ENCODE assay signal across 1 cellular context in the genomic region with DNA sequence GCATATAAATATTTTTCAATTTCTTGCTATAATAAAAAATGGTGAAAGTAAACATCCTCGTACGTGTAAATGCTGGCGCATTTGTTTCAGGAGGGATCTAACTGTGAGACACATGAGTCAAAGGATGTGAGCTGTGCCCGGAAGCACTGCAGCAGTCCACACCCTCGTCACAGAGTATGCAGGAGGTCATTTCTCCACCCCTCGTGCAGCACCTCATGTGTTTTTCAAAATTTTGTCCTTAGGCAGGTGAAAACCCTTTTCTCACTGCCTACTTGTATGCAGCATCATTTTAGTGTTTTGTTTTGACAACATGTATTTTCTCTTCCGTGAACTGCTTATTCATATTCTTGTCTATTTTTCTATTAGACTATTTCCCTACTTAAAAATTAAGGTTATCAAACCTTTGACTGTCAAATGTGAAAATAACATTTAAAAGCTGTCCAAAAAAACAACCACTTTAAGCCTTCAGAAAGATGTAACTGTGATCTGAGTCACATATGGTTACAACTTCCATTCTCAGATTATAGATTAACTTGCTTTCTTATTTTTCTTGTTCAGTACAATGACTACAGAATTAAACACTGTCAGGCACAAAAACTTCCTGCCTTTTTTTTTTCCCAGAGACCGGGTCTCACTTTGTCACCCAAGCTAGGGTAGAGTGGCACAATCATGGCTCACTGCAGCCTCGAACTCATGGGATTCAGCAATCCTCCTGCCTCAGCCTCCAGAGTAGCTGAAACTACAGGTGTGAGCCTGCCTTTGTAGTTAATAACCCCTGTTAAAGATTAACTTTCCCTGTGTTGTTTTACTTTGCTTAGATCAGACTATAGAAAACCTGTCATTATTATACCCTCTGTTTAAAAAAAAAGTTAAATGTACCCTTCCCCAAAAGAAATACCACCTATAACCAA.
TF ChIP-seq lines count a peak whose summit lies in the region.

No MANE protein-coding gene starts in this region.

TF ChIP-seq in GM12878, 131 proteins besides CTCF, POLR2A, EP300 and RAD21 (continued from another document):
- TF ChIP-seq ZNF592 (IDR thresholded peaks at IDR 0.05) (no peak), SKIL (IDR thresholded peaks at IDR 0.05; ENCODE audit: low read depth, poor library complexity, severe bottlenecking) (no peak), ZNF217 (IDR thresholded peaks at IDR 0.05) (no peak), FOXM1 (IDR thresholded peaks at IDR 0.05; ENCODE audit: low read depth, low read length) (no peak), FOS (IDR thresholded peaks at IDR 0.05; ENCODE audit: borderline replicate concordance, extremely low read depth, insufficient read length) (no peak), CHD1 (IDR thresholded peaks at IDR 0.05; ENCODE audit: low read depth, low read length) (no peak), SREBF2 (IDR thresholded peaks at IDR 0.05; ENCODE audit: low read length) (no peak), CHD2 (IDR thresholded peaks at IDR 0.05; ENCODE audit: borderline replicate concordance, low read depth, low read length) (no peak)
- TF ChIP-seq, protein P1, sequence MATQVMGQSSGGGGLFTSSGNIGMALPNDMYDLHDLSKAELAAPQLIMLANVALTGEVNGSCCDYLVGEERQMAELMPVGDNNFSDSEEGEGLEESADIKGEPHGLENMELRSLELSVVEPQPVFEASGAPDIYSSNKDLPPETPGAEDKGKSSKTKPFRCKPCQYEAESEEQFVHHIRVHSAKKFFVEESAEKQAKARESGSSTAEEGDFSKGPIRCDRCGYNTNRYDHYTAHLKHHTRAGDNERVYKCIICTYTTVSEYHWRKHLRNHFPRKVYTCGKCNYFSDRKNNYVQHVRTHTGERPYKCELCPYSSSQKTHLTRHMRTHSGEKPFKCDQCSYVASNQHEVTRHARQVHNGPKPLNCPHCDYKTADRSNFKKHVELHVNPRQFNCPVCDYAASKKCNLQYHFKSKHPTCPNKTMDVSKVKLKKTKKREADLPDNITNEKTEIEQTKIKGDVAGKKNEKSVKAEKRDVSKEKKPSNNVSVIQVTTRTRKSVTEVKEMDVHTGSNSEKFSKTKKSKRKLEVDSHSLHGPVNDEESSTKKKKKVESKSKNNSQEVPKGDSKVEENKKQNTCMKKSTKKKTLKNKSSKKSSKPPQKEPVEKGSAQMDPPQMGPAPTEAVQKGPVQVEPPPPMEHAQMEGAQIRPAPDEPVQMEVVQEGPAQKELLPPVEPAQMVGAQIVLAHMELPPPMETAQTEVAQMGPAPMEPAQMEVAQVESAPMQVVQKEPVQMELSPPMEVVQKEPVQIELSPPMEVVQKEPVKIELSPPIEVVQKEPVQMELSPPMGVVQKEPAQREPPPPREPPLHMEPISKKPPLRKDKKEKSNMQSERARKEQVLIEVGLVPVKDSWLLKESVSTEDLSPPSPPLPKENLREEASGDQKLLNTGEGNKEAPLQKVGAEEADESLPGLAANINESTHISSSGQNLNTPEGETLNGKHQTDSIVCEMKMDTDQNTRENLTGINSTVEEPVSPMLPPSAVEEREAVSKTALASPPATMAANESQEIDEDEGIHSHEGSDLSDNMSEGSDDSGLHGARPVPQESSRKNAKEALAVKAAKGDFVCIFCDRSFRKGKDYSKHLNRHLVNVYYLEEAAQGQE (IDR thresholded peaks at IDR 0.05; ENCODE audit: low read depth, low read length): no peak
